Comparison of ENCODE assay signal across 10 cellular contexts in genomic region chr10:101047961-101048892, GRCh38. TPM values are rescaled to one million over a fixed set of nuclear protein-coding genes. Genes with fewer than 3 reads are reported as not detected.
DNase-seq lines count a peak whose midpoint lies in the region; ATAC-seq, FAIRE-seq and TF ChIP-seq lines count a peak whose summit lies in the region.
"Had no signal": no experiment of that assay in that cellular context is flagged by ENCODE, and none has a peak within 500 bp of the region (broad histone marks: within the 10 kb centered on the region; RNA-seq: fewer than 3 reads in every experiment).

No MANE protein-coding gene starts in this region.

- H3K27me3 ChIP-seq in brain microvascular endothelial cell (replicated peaks) (peaks cover 28% of the 10 kb centered on the region), lower lobe of right lung (ENCODE audit: low read depth) (peaks cover 58% of the 10 kb centered on the region), tibial artery (peaks cover 3 to 57% of the 10 kb centered on the region in 2 donors)
- peaks cover 44% of the 10 kb centered on the region for H3K27me3 ChIP-seq in CD4-positive, alpha-beta T cell (ENCODE audit: control insufficient read depth, insufficient read depth, low read length)

- peak; percentile 14 to 22 for ATAC-seq in lower lobe of right lung
- ATAC-seq in CD4-positive, alpha-beta T cell (ENCODE audit: poor library complexity): no peak
- ATAC-seq: effector memory CD8-positive, alpha-beta T cell; heart right ventricle had no signal

- DNase-seq in Calu3 (no peak), NCI-H187 (lab: John Stamatoyannopoulos, UW) (peak; percentile 55 to 83), brain microvascular endothelial cell (no peak), lower lobe of right lung (peak; percentile 40), D721Med (ENCODE audit: insufficient read length, low spot score) (no peak), tibial artery (no peak), KG1 (lab: John Stamatoyannopoulos, UW) (no peak)
- DNase-seq in CD4-positive, alpha-beta T cell: no peak
- DNase-seq: effector memory CD8-positive, alpha-beta T cell; heart right ventricle had no signal

- peak overlapping the region; percentile 16 for H3K4me3 Mint-ChIP-seq in Calu3 (ENCODE audit: low read depth, unreplicated experiment)
- H3K4me3 Mint-ChIP-seq in CD4-positive, alpha-beta T cell: no peak overlapping the region
- H3K4me3 Mint-ChIP-seq: effector memory CD8-positive, alpha-beta T cell had no signal

- no TSS peak for BruUV-seq in Calu3 (replicated peaks; lab: Mats Ljungman, UMichigan)

- intact Hi-C loops in Calu3 (cut with micrococcal nuclease; ENCODE audit: unreplicated experiment) (no loop called here), lower lobe of right lung (cut with DNase I) (no loop called here), tibial artery (cut with DNase I; ENCODE audit: low total_unique reads) (loop anchor here (5.0 kb wide), 1 partner anchor 94 kb away; no protein-coding TSS in a partner anchor)
- intact Hi-C loops in CD4-positive, alpha-beta T cell (cut with DNase I, micrococcal nuclease): loop anchor here in 1 of 2 experiments (10.0 kb wide), 2 partner anchors 763 to 1697 kb away; partner anchors contain the start of genes BLOC1S2 and WBP1L

- POLR2A ChIA-PET in CD4-positive, alpha-beta T cell (lab: Charles Lee): no interaction called here

- H3K36me3 ChIP-seq in brain microvascular endothelial cell (replicated peaks): no peaks in the 10 kb centered on the region
- no peaks in the 10 kb centered on the region for H3K36me3 ChIP-seq in lower lobe of right lung
- no peaks in the 10 kb centered on the region for H3K36me3 ChIP-seq in tibial artery
- H3K36me3 ChIP-seq: heart right ventricle had no signal

- CTCF ChIA-PET in Calu3 (lab: Charles Lee): no interaction called here
- CTCF ChIA-PET in CD4-positive, alpha-beta T cell (lab: Charles Lee): interaction anchor here (1.0 kb wide), 1 partner anchor 14 kb away, joined by 5 read pairs; no protein-coding TSS in a partner anchor

- H3K4me1 Mint-ChIP-seq in Calu3 (ENCODE audit: low read depth, unreplicated experiment): peaks cover 13% of the 10 kb centered on the region
- H3K4me1 Mint-ChIP-seq in CD4-positive, alpha-beta T cell (ENCODE audit: low read depth): peaks cover 19% of the 10 kb centered on the region

- peaks cover 38% of the 10 kb centered on the region for H3K27me3 Mint-ChIP-seq in Calu3 (ENCODE audit: unreplicated experiment)
- H3K27me3 Mint-ChIP-seq in CD4-positive, alpha-beta T cell: peaks cover 52% of the 10 kb centered on the region

- peaks cover 4% of the 10 kb centered on the region for H3K36me3 Mint-ChIP-seq in Calu3 (ENCODE audit: insufficient read depth, unreplicated experiment)
- H3K36me3 Mint-ChIP-seq in CD4-positive, alpha-beta T cell (ENCODE audit: low read depth): no peaks in the 10 kb centered on the region

- H3K9me3 Mint-ChIP-seq in Calu3 (ENCODE audit: low read depth, unreplicated experiment): no peaks in the 10 kb centered on the region
- no peaks in the 10 kb centered on the region for H3K9me3 Mint-ChIP-seq in CD4-positive, alpha-beta T cell
- H3K9me3 Mint-ChIP-seq: effector memory CD8-positive, alpha-beta T cell had no signal

- FAIRE-seq in D721Med (lab: Jason Lieb, UNC): no peak

- H3K4me3 ChIP-seq in brain microvascular endothelial cell (ENCODE audit: low read depth, low read length) (no peak overlapping the region), lower lobe of right lung (no peak overlapping the region), tibial artery (no peak overlapping the region)
- H3K4me3 ChIP-seq: heart right ventricle had no signal

- TF ChIP-seq CTCF in Calu3 (IDR thresholded peaks at IDR 0.05; ENCODE audit: unreplicated experiment): no peak
- TF ChIP-seq CTCF in brain microvascular endothelial cell (IDR thresholded peaks at IDR 0.05; ENCODE audit: low read depth, low read length, missing control alignments): peak; percentile 30
- no peak for TF ChIP-seq CTCF in lower lobe of right lung (IDR thresholded peaks at IDR 0.05)
- no peak for TF ChIP-seq CTCF in D721Med (IDR thresholded peaks at IDR 0.05; ENCODE audit: insufficient read depth, missing control alignments)
- no peak for TF ChIP-seq CTCF in tibial artery (IDR thresholded peaks at IDR 0.05)
- no peak for TF ChIP-seq CTCF in CD4-positive, alpha-beta T cell (IDR thresholded peaks at IDR 0.05)

- H3K27ac ChIP-seq in brain microvascular endothelial cell: no peak overlapping the region
- H3K27ac ChIP-seq in lower lobe of right lung: no peak overlapping the region
- no peak overlapping the region for H3K27ac ChIP-seq in tibial artery
- H3K27ac ChIP-seq in CD4-positive, alpha-beta T cell (ENCODE audit: low read depth, low read length): no peak overlapping the region
- H3K27ac ChIP-seq: heart right ventricle had no signal

- H3K4me1 ChIP-seq in lower lobe of right lung: peaks cover 16% of the 10 kb centered on the region
- H3K4me1 ChIP-seq in tibial artery: peaks cover 0 to 23% (median 14%) of the 10 kb centered on the region in 4 donors

- H3K27ac Mint-ChIP-seq in Calu3 (ENCODE audit: unreplicated experiment): no peak overlapping the region
- no peak overlapping the region for H3K27ac Mint-ChIP-seq in CD4-positive, alpha-beta T cell
- H3K27ac Mint-ChIP-seq: effector memory CD8-positive, alpha-beta T cell had no signal

- H3K9me3 ChIP-seq in lower lobe of right lung (no peaks in the 10 kb centered on the region), tibial artery (no peaks in the 10 kb centered on the region)
- no peaks in the 10 kb centered on the region for H3K9me3 ChIP-seq in CD4-positive, alpha-beta T cell (ENCODE audit: control insufficient read depth, low read length)
- H3K9me3 ChIP-seq: heart right ventricle had no signal

- in situ Hi-C loops in brain microvascular endothelial cell (cut with HindIII; ENCODE audit: low pct_ligation_motif_present, low sequenced_read_pairs): no loop called here

RNA-seq across cellular contexts. Expression of gene KAZALD1, which starts 13.6 kb away (rescaled TPM):
- total RNA-seq in Calu3 (2022) (1.7 and 1.8 TPM in 2 replicates), lower lobe of right lung (9.9 TPM)
- total RNA-seq in CD4-positive, alpha-beta T cell: not detected

RNA-seq across cellular contexts. Expression of gene SFXN3, which starts 17.2 kb away (rescaled TPM):
- 27.5 and 37.7 TPM in 2 replicates for total RNA-seq in Calu3 (2022)
- 57.8 TPM for total RNA-seq in lower lobe of right lung
- 10 to 100 TPM; 43.2 to 48.3 TPM for total RNA-seq in CD4-positive, alpha-beta T cell

RNA-seq across cellular contexts. Expression of gene PDZD7, which starts 17.3 kb away (rescaled TPM):
- total RNA-seq in Calu3 (2022) (1.2 and 1.3 TPM in 2 replicates), lower lobe of right lung (1.6 TPM)
- 1 to 10 TPM; 1.7 to 3.1 TPM for total RNA-seq in CD4-positive, alpha-beta T cell

RNA-seq across cellular contexts. Expression of gene LZTS2, which starts 48.6 kb away (rescaled TPM):
- 23.7 TPM in 2 replicates for total RNA-seq in Calu3 (2022)
- total RNA-seq in lower lobe of right lung: 52.6 TPM
- total RNA-seq in CD4-positive, alpha-beta T cell: 1 to 10 TPM; 9.0 to 9.6 TPM

Comparison
In these comparisons a context has a peak if more than half of its experiments do, and no peak if none do; other contexts are left out.
1. DNase-seq: peak in NCI-H187 (2 of 2) and lower lobe of right lung (single experiment); none in Calu3 (single experiment), brain microvascular endothelial cell (single experiment), D721Med (single experiment), tibial artery (0 of 2), KG1 (single experiment) and CD4-positive, alpha-beta T cell (0 of 10).